9 cellular contexts compared by ENCODE assay signal in the genomic region with DNA sequence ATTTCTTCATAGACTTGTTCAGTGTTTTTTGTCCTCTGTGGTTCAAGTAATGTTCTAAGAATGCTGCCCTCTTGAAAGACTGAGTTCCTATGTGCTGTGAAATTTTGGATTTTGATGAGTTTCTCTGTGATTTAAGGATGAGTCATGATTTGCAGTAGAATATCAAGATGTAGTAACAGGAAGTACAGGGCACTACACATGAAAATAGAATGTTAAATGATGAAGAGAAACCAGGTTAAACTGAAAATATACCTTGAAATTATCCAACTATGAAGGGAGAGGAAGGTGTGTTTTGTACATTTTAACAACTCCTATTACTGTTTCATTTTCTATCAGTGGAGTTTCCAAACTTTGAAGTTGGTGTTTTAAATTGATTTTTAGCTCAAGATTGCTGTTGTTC. TPM values are rescaled to one million over a fixed set of nuclear protein-coding genes. Genes with fewer than 3 reads are reported as not detected.
DNase-seq lines count a peak whose midpoint lies in the region; ATAC-seq, FAIRE-seq and TF ChIP-seq lines count a peak whose summit lies in the region.
"Had no signal": no experiment of that assay in that cellular context is flagged by ENCODE, and none has a peak within 500 bp of the region (broad histone marks: within the 10 kb centered on the region; RNA-seq: fewer than 3 reads in every experiment).

No MANE protein-coding gene starts in this region.

- H3K9me3 Mint-ChIP-seq in T-helper 2 cell treated with Interferon-gamma antibody and Interleukin-4, amounts not matched to agents 5 μg/mL and 100 μg/mL, for 36 hours: no peaks in the 10 kb centered on the region

- peak overlapping the region; percentile 69 for H3K27ac Mint-ChIP-seq in T-helper 2 cell treated with Interferon-gamma antibody and Interleukin-4, amounts not matched to agents 5 μg/mL and 100 μg/mL, for 36 hours

- ATAC-seq in HG02642 (IDR thresholded peaks at IDR 0.05; ENCODE audit: poor library complexity, unreplicated experiment) (no peak), GM21529 (IDR thresholded peaks at IDR 0.05; ENCODE audit: unreplicated experiment) (no peak)
- ATAC-seq: left lobe of liver had no signal

- FAIRE-seq in GM19239 (lab: Jason Lieb, UNC): peak; percentile 18

- H3K4me1 Mint-ChIP-seq in T-helper 2 cell treated with Interferon-gamma antibody and Interleukin-4, amounts not matched to agents 5 μg/mL and 100 μg/mL, for 36 hours (ENCODE audit: low read depth): peaks cover 46% of the 10 kb centered on the region

- peaks cover 22% of the 10 kb centered on the region for H3K36me3 Mint-ChIP-seq in T-helper 2 cell treated with Interferon-gamma antibody and Interleukin-4, amounts not matched to agents 5 μg/mL and 100 μg/mL, for 36 hours (ENCODE audit: low read depth)

- H3K4me3 ChIP-seq in fibroblast of the aortic adventitia (ENCODE audit: low read depth, low read length): no peak overlapping the region

- DNase-seq in A172 (ENCODE audit: low spot score) (peak; percentile 81), GM19239 (ENCODE audit: insufficient read length, low spot score) (no peak), fibroblast of the aortic adventitia (ENCODE audit: low read depth) (peak; percentile 90), iPS-NIHi7 (ENCODE audit: extremely low spot score) (no peak), amygdala (lab: John Stamatoyannopoulos, UW) (no peak)
- no peak for DNase-seq in T-helper 2 cell treated with Interferon-gamma antibody and Interleukin-4, amounts not matched to agents 5 μg/mL and 100 μg/mL, for 36 hours (ENCODE audit: low spot score)

- no peak for TF ChIP-seq CTCF in fibroblast of the aortic adventitia (IDR thresholded peaks at IDR 0.05; ENCODE audit: insufficient read depth, low read length)

- H3K4me3 Mint-ChIP-seq in T-helper 2 cell treated with Interferon-gamma antibody and Interleukin-4, amounts not matched to agents 5 μg/mL and 100 μg/mL, for 36 hours: peak overlapping the region; percentile 49

- no peaks in the 10 kb centered on the region for H3K27me3 Mint-ChIP-seq in T-helper 2 cell treated with Interferon-gamma antibody and Interleukin-4, amounts not matched to agents 5 μg/mL and 100 μg/mL, for 36 hours (ENCODE audit: low read depth)

RNA-seq across cellular contexts. Expression of a gene that starts 4.8 kb away (rescaled TPM):
- total RNA-seq in A172 (2014; rRNA removed; shearing (Covaris generic)): 30.9 TPM in 2 replicates
- 18.6 and 75.0 TPM in 2 replicates for total RNA-seq in fibroblast of the aortic adventitia (ENCODE audit: low replicate concordance)

Comparison
In these comparisons a context has a peak if more than half of its experiments do, and no peak if none do; other contexts are left out.
1. DNase-seq: peak in A172 (single experiment) and fibroblast of the aortic adventitia (single experiment); none in GM19239 (single experiment), T-helper 2 cell treated with Interferon-gamma antibody and Interleukin-4, amounts not matched to agents 5 μg/mL and 100 μg/mL, for 36 hours (single experiment), iPS-NIHi7 (single experiment) and amygdala (0 of 56).